In genomic region chr7:13989944-13990295, GRCh38 we compare ENCODE assay signal across 8 cellular contexts. TPM values are rescaled to one million over a fixed set of nuclear protein-coding genes. Genes with fewer than 3 reads are reported as not detected.
DNase-seq lines count a peak whose midpoint lies in the region; TF ChIP-seq lines count a peak whose summit lies in the region.

No MANE protein-coding gene starts in this region.

- POLR2A ChIA-PET in RWPE1 (lab: Yijun Ruan, JAX; ENCODE audit: low non-redundant PET), result no interaction called here

- in situ Hi-C loops in G401 (cut with HindIII; ENCODE audit: low sequenced_read_pairs), result no loop called here

- no peaks in the 10 kb centered on the region for H3K4me1 ChIP-seq in rectal smooth muscle tissue (ENCODE audit: control insufficient read depth, insufficient read depth, low read length)

- no peak for TF ChIP-seq CTCF in RWPE1 (conservative IDR thresholded peaks at IDR 0.05; ENCODE audit: low read depth)

- H3K27me3 ChIP-seq in rectal smooth muscle tissue (ENCODE audit: control insufficient read depth, insufficient read depth, low read length), result no peaks in the 10 kb centered on the region

- peak overlapping the region; percentile 74 for H3K9ac ChIP-seq in rectal smooth muscle tissue (ENCODE audit: low read length)

- H3K4me3 ChIP-seq in rectal smooth muscle tissue (ENCODE audit: low read length), result peak overlapping the region; percentile 91

- no peaks in the 10 kb centered on the region for H3K36me3 ChIP-seq in rectal smooth muscle tissue (ENCODE audit: control insufficient read depth, insufficient read depth, low read length)

- CTCF ChIA-PET in RWPE1 (lab: Yijun Ruan, JAX), result no interaction called here

- H3K27ac ChIP-seq in RWPE1 (peak overlapping the region; percentile 92), rectal smooth muscle tissue (ENCODE audit: low read depth, low read length) (peak overlapping the region; percentile 80)

- DNase-seq in G401 (ENCODE audit: low spot score) (peak; percentile 70), RWPE1 (ENCODE audit: low spot score) (peak; percentile 14), foreskin melanocyte (peak; percentile 28), nucleus accumbens (lab: John Stamatoyannopoulos, UW) (no peak), T-helper 2 cell (no peak), GM19240 (ENCODE audit: insufficient read length, low spot score) (no peak), D341Med (ENCODE audit: low spot score) (no peak)

RNA-seq across cellular contexts. Expression of gene ETV1, which starts 0.5 kb away (rescaled TPM):
- total RNA-seq in G401 (2014; rRNA removed; shearing (Covaris generic)), result 4.2 and 7.2 TPM in 2 replicates

Comparison
In these comparisons a context has a peak if more than half of its experiments do, and no peak if none do; other contexts are left out.
1. DNase-seq: peak in G401 (single experiment), RWPE1 (single experiment) and foreskin melanocyte (single experiment); none in nucleus accumbens (0 of 56), T-helper 2 cell (0 of 5), GM19240 (single experiment) and D341Med (single experiment).